ENCODE assay signal across 1 cellular context in the genomic region with DNA sequence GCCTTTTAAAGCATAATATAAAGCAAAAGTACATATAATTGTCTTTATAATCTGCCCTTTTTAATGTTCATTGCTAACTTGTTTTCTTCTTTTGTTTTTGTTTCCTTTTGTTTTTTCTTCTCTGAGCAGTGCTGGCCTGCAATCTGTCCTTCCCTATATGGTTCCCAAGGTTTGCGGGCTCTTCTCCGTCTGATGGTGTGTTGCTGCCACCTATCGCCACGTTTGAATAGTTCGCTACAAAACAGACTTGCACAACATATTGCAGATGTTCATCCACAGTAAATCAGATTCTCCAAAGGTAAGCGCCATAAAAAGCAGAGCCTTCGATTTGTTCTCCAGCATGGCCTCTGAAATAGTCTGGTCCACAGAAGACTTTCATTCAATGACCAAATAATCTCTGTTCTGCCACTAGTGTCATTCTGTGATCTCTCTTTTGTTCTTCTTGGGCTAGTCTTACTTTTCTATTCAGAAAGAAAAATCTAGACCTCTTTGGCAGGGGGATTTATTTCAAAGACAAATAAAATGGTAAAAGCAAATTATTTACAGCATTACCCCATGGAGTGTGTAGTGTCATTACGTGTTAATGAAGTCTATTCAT.
TF ChIP-seq lines count a peak whose summit lies in the region.

No MANE protein-coding gene starts in this region.

TF ChIP-seq in SK-N-SH treated with all-trans-retinoic acid at 6 μM for 48 hours, 23 proteins besides CTCF, POLR2A, EP300 and RAD21 (continued from another document):
- TF ChIP-seq, protein P1, sequence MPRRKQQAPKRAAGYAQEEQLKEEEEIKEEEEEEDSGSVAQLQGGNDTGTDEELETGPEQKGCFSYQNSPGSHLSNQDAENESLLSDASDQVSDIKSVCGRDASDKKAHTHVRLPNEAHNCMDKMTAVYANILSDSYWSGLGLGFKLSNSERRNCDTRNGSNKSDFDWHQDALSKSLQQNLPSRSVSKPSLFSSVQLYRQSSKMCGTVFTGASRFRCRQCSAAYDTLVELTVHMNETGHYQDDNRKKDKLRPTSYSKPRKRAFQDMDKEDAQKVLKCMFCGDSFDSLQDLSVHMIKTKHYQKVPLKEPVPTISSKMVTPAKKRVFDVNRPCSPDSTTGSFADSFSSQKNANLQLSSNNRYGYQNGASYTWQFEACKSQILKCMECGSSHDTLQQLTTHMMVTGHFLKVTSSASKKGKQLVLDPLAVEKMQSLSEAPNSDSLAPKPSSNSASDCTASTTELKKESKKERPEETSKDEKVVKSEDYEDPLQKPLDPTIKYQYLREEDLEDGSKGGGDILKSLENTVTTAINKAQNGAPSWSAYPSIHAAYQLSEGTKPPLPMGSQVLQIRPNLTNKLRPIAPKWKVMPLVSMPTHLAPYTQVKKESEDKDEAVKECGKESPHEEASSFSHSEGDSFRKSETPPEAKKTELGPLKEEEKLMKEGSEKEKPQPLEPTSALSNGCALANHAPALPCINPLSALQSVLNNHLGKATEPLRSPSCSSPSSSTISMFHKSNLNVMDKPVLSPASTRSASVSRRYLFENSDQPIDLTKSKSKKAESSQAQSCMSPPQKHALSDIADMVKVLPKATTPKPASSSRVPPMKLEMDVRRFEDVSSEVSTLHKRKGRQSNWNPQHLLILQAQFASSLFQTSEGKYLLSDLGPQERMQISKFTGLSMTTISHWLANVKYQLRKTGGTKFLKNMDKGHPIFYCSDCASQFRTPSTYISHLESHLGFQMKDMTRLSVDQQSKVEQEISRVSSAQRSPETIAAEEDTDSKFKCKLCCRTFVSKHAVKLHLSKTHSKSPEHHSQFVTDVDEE (CRISPR knock-in tag; IDR thresholded peaks at IDR 0.05): no peak
- TF ChIP-seq ZC3H10 (CRISPR knock-in tag; IDR thresholded peaks at IDR 0.05): no peak
- no peak for TF ChIP-seq BACH2 (CRISPR knock-in tag; IDR thresholded peaks at IDR 0.05; ENCODE audit: borderline replicate concordance)
- no peak for TF ChIP-seq TCF4 (CRISPR knock-in tag; IDR thresholded peaks at IDR 0.05; ENCODE audit: borderline replicate concordance)
- TF ChIP-seq, protein P2, sequence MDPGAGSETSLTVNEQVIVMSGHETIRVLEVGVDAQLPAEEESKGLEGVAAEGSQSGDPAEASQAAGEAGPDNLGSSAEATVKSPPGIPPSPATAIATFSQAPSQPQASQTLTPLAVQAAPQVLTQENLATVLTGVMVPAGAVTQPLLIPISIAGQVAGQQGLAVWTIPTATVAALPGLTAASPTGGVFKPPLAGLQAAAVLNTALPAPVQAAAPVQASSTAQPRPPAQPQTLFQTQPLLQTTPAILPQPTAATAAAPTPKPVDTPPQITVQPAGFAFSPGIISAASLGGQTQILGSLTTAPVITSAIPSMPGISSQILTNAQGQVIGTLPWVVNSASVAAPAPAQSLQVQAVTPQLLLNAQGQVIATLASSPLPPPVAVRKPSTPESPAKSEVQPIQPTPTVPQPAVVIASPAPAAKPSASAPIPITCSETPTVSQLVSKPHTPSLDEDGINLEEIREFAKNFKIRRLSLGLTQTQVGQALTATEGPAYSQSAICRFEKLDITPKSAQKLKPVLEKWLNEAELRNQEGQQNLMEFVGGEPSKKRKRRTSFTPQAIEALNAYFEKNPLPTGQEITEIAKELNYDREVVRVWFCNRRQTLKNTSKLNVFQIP (CRISPR knock-in tag; IDR thresholded peaks at IDR 0.05; ENCODE audit: borderline replicate concordance, low read depth): no peak
- no peak for TF ChIP-seq ZNF70 (CRISPR knock-in tag; IDR thresholded peaks at IDR 0.05)
- TF ChIP-seq GLIS3 (CRISPR knock-in tag; IDR thresholded peaks at IDR 0.05): no peak
- TF ChIP-seq PPARA (CRISPR knock-in tag; IDR thresholded peaks at IDR 0.05; ENCODE audit: borderline replicate concordance): no peak
- TF ChIP-seq, protein P3, sequence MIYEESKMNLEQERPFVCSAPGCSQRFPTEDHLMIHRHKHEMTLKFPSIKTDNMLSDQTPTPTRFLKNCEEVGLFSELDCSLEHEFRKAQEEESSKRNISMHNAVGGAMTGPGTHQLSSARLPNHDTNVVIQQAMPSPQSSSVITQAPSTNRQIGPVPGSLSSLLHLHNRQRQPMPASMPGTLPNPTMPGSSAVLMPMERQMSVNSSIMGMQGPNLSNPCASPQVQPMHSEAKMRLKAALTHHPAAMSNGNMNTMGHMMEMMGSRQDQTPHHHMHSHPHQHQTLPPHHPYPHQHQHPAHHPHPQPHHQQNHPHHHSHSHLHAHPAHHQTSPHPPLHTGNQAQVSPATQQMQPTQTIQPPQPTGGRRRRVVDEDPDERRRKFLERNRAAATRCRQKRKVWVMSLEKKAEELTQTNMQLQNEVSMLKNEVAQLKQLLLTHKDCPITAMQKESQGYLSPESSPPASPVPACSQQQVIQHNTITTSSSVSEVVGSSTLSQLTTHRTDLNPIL (CRISPR knock-in tag; IDR thresholded peaks at IDR 0.05; ENCODE audit: low read depth): no peak
- no peak for TF ChIP-seq RARB (CRISPR knock-in tag; IDR thresholded peaks at IDR 0.05)
- no peak for TF ChIP-seq ZNF565 (CRISPR knock-in tag; conservative IDR thresholded peaks at IDR 0.05; ENCODE audit: low read depth)
